ENCODE assay signal across 8 cellular contexts in the genomic region with DNA sequence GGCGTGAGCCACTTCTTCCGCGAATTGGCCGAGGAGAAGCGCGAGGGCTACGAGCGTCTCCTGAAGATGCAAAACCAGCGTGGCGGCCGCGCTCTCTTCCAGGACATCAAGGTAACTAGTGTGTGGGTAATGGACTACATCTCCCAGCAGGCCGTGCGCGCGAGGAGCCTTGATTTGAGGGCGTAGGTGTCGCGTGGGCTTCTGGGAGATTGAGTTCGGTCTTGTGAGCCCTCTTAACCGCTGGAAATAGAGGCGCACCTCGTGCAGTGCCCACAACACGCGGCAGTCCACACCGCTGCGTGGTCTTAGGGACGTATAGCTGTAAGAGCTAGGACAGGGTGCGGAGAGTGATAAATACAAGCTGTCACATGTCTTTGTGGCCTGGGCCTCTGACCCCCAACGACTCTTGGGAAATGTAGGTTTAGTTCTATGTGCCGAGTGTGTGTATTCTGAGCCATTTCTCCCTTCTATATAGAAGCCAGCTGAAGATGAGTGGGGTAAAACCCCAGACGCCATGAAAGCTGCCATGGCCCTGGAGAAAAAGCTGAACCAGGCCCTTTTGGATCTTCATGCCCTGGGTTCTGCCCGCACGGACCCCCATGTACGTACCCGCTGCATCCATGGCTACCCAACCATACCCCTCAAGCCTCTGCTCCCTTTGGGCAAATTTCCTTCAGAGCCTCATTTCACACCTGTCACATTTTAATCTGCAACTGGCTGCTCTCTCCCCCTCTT. TPM values are rescaled to one million over a fixed set of nuclear protein-coding genes. Genes with fewer than 3 reads are reported as not detected.
DNase-seq lines count a peak whose midpoint lies in the region; TF ChIP-seq lines count a peak whose summit lies in the region.

No MANE protein-coding gene starts in this region.

- POLR2A ChIA-PET in HEK293 (lab: Yijun Ruan, JAX) = interaction anchor here (0.6 to 4.2 kb wide), 10 partner anchors 11 to 170 kb away, joined by 3 to 34 read pairs (median 6); a partner anchor contains a TSS

- peak; percentile 73 for DNase-seq in DMS79 (lab: John Stamatoyannopoulos, UW)
- peak; percentile 86 for DNase-seq in NCI-H1694 treated with DMSO at 0.1 percent for 48 hours (lab: John Stamatoyannopoulos, UW)
- peak; percentile 89 for DNase-seq in T-helper 2 cell treated with Interferon-gamma antibody and Interleukin-4, amounts not matched to agents 5 μg/mL and 100 μg/mL, for 36 hours (ENCODE audit: low spot score)
- DNase-seq in anterior cingulate cortex (lab: John Stamatoyannopoulos, UW) = peak; percentile 43 to 90 (median 78)
- peak; percentile 88 for DNase-seq in right atrium auricular region (ENCODE audit: low spot score)
- DNase-seq in putamen (ENCODE audit: low spot score) = peak; percentile 87
- no peak for DNase-seq in vagina (ENCODE audit: extremely low spot score in 2 of 2)

- peak overlapping the region; percentile 93 for H3K27ac Mint-ChIP-seq in T-helper 2 cell treated with Interferon-gamma antibody and Interleukin-4, amounts not matched to agents 5 μg/mL and 100 μg/mL, for 36 hours

- H3K9me3 Mint-ChIP-seq in T-helper 2 cell treated with Interferon-gamma antibody and Interleukin-4, amounts not matched to agents 5 μg/mL and 100 μg/mL, for 36 hours = no peaks in the 10 kb centered on the region

- H3K27me3 Mint-ChIP-seq in T-helper 2 cell treated with Interferon-gamma antibody and Interleukin-4, amounts not matched to agents 5 μg/mL and 100 μg/mL, for 36 hours (ENCODE audit: low read depth) = no peaks in the 10 kb centered on the region

- H3K36me3 ChIP-seq in HEK293 (ENCODE audit: control insufficient read depth in 2 of 2, insufficient read depth in 1 of 2, low read length in 2 of 2) (peaks cover 4 to 53% of the 10 kb centered on the region in 2 experiments; a peak in 2 of 3 replicates), right atrium auricular region (peaks cover 43% of the 10 kb centered on the region), vagina (peaks cover 0 to 30% of the 10 kb centered on the region in 2 donors)

- H3K4me1 ChIP-seq in HEK293 (ENCODE audit: control insufficient read depth, insufficient read depth, low read length) (peaks cover 20% of the 10 kb centered on the region), right atrium auricular region (peaks cover 0 to 66% of the 10 kb centered on the region in 2 donors), vagina (peaks cover 49% of the 10 kb centered on the region)

- TF ChIP-seq POLR2A in vagina (IDR thresholded peaks at IDR 0.05) = no peak

- H3K4me3 Mint-ChIP-seq in T-helper 2 cell treated with Interferon-gamma antibody and Interleukin-4, amounts not matched to agents 5 μg/mL and 100 μg/mL, for 36 hours = peak overlapping the region; percentile 85

- CTCF ChIA-PET in HEK293 (lab: Yijun Ruan, JAX) = interaction anchor here (0.6 to 1.4 kb wide), 9 partner anchors 11 to 540 kb away, joined by 3 to 6 read pairs (median 4); a partner anchor contains a TSS

- peaks cover 44% of the 10 kb centered on the region for H3K4me1 Mint-ChIP-seq in T-helper 2 cell treated with Interferon-gamma antibody and Interleukin-4, amounts not matched to agents 5 μg/mL and 100 μg/mL, for 36 hours (ENCODE audit: low read depth)

- TF ChIP-seq CTCF in HEK293 (tag by site-specific recombination; IDR thresholded peaks at IDR 0.05) (no peak), right atrium auricular region (IDR thresholded peaks at IDR 0.05) (no peak), vagina (IDR thresholded peaks at IDR 0.05) (no peak)

- H3K9me3 ChIP-seq in HEK293 (ENCODE audit: control insufficient read depth, insufficient read depth, low read depth, low read length) (no peaks in the 10 kb centered on the region), right atrium auricular region (no peaks in the 10 kb centered on the region), vagina (no peaks in the 10 kb centered on the region)

- intact Hi-C loops in vagina (cut with DNase I) = loop anchor here (10.0 kb wide), 2 partner anchors 91 to 331 kb away; a partner anchor contains a TSS

- H3K27ac ChIP-seq in HEK293 (ENCODE audit: extremely low read depth, low read depth, low read length) (peak overlapping the region; percentile 66; the same call in 1 of the 2 replicates), right atrium auricular region (peak overlapping the region; percentile 90 to 92), vagina (peak overlapping the region; percentile 96)

- peak overlapping the region; percentile 40 for H3K4me3 ChIP-seq in HEK293 (ENCODE audit: low read depth, low read length)
- H3K4me3 ChIP-seq in right atrium auricular region = peak overlapping the region; percentile 82 to 99
- H3K4me3 ChIP-seq in vagina = peak overlapping the region; percentile 72 to 87

- no peaks in the 10 kb centered on the region for H3K27me3 ChIP-seq in right atrium auricular region
- H3K27me3 ChIP-seq in vagina = no peaks in the 10 kb centered on the region

- H3K36me3 Mint-ChIP-seq in T-helper 2 cell treated with Interferon-gamma antibody and Interleukin-4, amounts not matched to agents 5 μg/mL and 100 μg/mL, for 36 hours (ENCODE audit: low read depth) = peaks cover 43% of the 10 kb centered on the region

TF ChIP-seq in HEK293, 187 proteins besides CTCF, POLR2A, EP300 and RAD21 (continues in another document):
- TF ChIP-seq ZNF354C (tag by site-specific recombination; IDR thresholded peaks at IDR 0.05; ENCODE audit: borderline replicate concordance, low read depth) (no peak), ZNF785 (tag by site-specific recombination; IDR thresholded peaks at IDR 0.05) (no peak)
- TF ChIP-seq, protein P1, sequence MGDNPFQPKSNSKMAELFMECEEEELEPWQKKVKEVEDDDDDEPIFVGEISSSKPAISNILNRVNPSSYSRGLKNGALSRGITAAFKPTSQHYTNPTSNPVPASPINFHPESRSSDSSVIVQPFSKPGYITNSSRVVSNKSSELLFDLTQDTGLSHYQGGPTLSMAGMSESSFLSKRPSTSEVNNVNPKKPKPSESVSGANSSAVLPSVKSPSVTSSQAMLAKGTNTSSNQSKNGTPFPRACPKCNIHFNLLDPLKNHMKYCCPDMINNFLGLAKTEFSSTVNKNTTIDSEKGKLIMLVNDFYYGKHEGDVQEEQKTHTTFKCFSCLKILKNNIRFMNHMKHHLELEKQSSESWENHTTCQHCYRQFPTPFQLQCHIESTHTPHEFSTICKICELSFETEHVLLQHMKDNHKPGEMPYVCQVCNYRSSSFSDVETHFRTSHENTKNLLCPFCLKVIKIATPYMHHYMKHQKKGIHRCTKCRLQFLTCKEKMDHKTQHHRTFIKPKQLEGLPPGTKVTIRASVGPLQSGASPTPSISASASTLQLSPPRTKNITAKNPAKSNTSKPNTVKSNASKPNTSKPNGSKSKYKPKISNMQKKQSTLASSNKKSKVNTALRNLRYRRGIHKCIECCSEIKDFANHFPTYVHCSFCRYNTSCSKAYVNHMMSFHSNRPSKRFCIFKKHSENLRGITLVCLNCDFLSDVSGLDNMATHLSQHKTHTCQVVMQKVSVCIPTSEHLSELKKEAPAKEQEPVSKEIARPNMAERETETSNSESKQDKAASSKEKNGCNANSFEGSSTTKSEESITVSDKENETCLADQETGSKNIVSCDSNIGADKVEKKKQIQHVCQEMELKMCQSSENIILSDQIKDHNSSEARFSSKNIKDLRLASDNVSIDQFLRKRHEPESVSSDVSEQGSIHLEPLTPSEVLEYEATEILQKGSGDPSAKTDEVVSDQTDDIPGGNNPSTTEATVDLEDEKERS (tag by site-specific recombination; IDR thresholded peaks at IDR 0.05) = no peak
- TF ChIP-seq, protein P2, sequence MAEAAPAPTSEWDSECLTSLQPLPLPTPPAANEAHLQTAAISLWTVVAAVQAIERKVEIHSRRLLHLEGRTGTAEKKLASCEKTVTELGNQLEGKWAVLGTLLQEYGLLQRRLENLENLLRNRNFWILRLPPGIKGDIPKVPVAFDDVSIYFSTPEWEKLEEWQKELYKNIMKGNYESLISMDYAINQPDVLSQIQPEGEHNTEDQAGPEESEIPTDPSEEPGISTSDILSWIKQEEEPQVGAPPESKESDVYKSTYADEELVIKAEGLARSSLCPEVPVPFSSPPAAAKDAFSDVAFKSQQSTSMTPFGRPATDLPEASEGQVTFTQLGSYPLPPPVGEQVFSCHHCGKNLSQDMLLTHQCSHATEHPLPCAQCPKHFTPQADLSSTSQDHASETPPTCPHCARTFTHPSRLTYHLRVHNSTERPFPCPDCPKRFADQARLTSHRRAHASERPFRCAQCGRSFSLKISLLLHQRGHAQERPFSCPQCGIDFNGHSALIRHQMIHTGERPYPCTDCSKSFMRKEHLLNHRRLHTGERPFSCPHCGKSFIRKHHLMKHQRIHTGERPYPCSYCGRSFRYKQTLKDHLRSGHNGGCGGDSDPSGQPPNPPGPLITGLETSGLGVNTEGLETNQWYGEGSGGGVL (tag by site-specific recombination; IDR thresholded peaks at IDR 0.05) = no peak

RNA-seq across cellular contexts. Expression of a gene that starts 0.9 kb away (rescaled TPM):
- total RNA-seq in right atrium auricular region (1,000 to 10,000 TPM; 1,493 to 3,053 TPM), vagina (4,380 TPM)

RNA-seq across cellular contexts. Expression of a gene that starts 11.3 kb away (rescaled TPM):
- 10 to 100 TPM; 10.7 to 21.2 TPM for total RNA-seq in right atrium auricular region
- total RNA-seq in vagina = 52.3 TPM

RNA-seq across cellular contexts. Expression of a gene that starts 27.1 kb away (rescaled TPM):
- total RNA-seq in right atrium auricular region (10 to 100 TPM; 72.1 to 88.1 TPM), vagina (32.2 TPM)

RNA-seq across cellular contexts. Expression of a gene that starts 27.7 kb away (rescaled TPM):
- 10 to 100 TPM; 49.1 to 87.7 TPM for total RNA-seq in right atrium auricular region
- total RNA-seq in vagina = 100 TPM

RNA-seq across cellular contexts. Expression of a gene that starts 32.5 kb away (rescaled TPM):
- total RNA-seq in right atrium auricular region (not detected), vagina (not detected)

Comparison
In these comparisons a context has a peak if more than half of its experiments do, and no peak if none do; other contexts are left out.
1. DNase-seq: peak in DMS79 (single experiment), NCI-H1694 treated with DMSO at 0.1 percent for 48 hours (single experiment), T-helper 2 cell treated with Interferon-gamma antibody and Interleukin-4, amounts not matched to agents 5 μg/mL and 100 μg/mL, for 36 hours (single experiment), anterior cingulate cortex (58 of 58), right atrium auricular region (single experiment) and putamen (single experiment); none in vagina (0 of 2).
2. H3K4me3 ChIP-seq: peak in every context shown above with its lines; median percentile 90 in right atrium auricular region; 80 in vagina; 40 in HEK293.
3. Peak in every context shown above with its lines, with median percentiles within 50 percentile points of each other: H3K27ac ChIP-seq.